ENCODE assay signal across 24 cellular contexts in the genomic region with DNA sequence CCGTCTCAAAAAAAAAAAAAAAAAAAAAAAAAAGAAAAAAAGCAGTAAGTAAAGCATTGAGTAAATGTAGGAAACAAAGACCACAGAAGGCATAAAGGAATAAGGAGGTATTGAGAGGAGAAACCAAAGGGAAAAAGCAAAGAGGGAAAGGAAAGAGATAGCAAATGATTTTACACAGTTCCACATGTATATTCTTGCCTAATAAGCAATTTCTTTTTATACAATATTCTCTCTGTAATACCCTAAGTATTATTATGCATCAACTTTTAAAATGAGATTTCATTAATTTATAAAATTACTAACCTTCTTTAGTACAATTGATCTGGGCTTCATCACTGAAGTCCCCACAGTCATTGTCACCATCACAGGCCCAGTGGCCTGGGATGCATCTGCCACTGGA.
"Had no signal": no experiment of that assay in that cellular context is flagged by ENCODE, and none has a peak within 500 bp of the region (broad histone marks: within the 10 kb centered on the region; RNA-seq: fewer than 3 reads in every experiment).

No MANE protein-coding gene starts in this region.

- FAIRE-seq: colon, endothelial cell of umbilical vein, frontal cortex, islet of Langerhans, keratinocyte had no signal

- DNase-seq: dermis blood vessel endothelial cell; dorsolateral prefrontal cortex; effector CD4-positive, alpha-beta T cell; effector memory CD4-positive, alpha-beta T cell; foreskin keratinocyte; glutamatergic neuron; head of caudate nucleus; heart right ventricle; hippocampal formation; left cardiac atrium; left lung; left ventricle myocardium superior; lower lobe of right lung; mesenchymal stem cell; mucosa of descending colon; naive B cell had no signal

- H3K4me1 ChIP-seq: esophagus muscularis mucosa, foreskin keratinocyte, gastroesophageal sphincter, heart right ventricle, left lung, lower lobe of right lung had no signal

- H3K36me3 ChIP-seq: esophagus muscularis mucosa, gastroesophageal sphincter, heart right ventricle, left lung, lower lobe of right lung had no signal

- H3K27me3 ChIP-seq: dorsolateral prefrontal cortex, esophagus muscularis mucosa, foreskin keratinocyte, gastroesophageal sphincter, heart right ventricle, left lung had no signal

- H3K9me3 ChIP-seq: esophagus muscularis mucosa, gastroesophageal sphincter, lower lobe of right lung, mucosa of descending colon had no signal

- H3K4me3 ChIP-seq: coronary artery, dorsolateral prefrontal cortex, esophagus muscularis mucosa, gastroesophageal sphincter, heart right ventricle, left lung, lower lobe of right lung, mucosa of descending colon had no signal

- H3K27ac ChIP-seq: coronary artery, dorsolateral prefrontal cortex, esophagus muscularis mucosa, foreskin keratinocyte, gastroesophageal sphincter, heart right ventricle, left lung, lower lobe of right lung had no signal

- ATAC-seq: foreskin keratinocyte, gastroesophageal sphincter, heart right ventricle, left cardiac atrium, left lung, left ventricle myocardium superior, lower lobe of right lung, mucosa of descending colon had no signal
